In the genomic region with DNA sequence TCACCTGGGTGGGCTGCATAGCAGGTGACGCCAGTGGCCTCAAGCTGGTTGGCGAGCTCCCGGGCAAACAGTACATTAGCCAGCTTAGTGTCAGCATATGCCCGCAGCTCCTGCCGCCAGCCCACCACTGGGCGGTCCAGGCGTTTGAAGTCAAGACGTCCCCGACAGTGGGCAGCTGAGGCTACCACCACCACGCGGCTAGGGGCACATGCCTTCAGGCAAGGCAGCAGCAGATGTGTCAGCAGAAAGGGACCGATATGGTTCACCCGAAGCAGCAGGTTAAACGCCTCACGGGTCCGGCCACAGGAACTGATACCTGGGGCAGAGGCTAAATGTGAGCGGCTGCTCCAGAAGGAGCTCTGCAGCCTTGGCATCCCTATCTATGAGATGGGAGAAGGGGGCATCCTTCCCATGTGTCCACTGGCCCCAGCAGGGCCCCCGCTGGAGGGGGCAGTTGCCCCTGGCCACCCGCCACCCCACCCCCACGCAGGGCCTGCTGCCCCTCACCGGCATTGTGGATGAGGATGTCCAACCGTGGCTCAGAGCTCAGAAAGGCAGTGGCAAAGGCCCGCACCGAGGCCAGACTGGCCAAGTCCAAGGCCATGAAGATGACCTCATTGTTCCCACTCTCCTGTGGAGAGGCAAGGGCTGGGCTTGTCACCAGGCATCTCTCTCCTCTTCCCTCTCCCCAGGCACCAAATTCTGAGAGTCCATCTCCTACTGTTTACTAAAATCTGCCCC, we compare ENCODE assay signal across 10 cellular contexts.
A peak's percentile ranks its signal among the peaks of the same experiment; 100 is the strongest.
DNase-seq lines count a peak whose midpoint lies in the region; ATAC-seq lines count a peak whose summit lies in the region.
"Had no signal": no experiment of that assay in that cellular context is flagged by ENCODE, and none has a peak within 500 bp of the region (broad histone marks: within the 10 kb centered on the region; RNA-seq: fewer than 3 reads in every experiment).

No MANE protein-coding gene starts in this region.

- no peak for ATAC-seq in central memory CD8-positive, alpha-beta T cell (replicated peaks; ENCODE audit: extremely low read depth, poor library complexity, severe bottlenecking)
- ATAC-seq in stimulated activated naive CD8-positive, alpha-beta T cell treated with anti-CD3 and anti-CD28 coated beads, Interleukin-15, amount 100 ng/mL, for 72 hours, result no peak
- ATAC-seq: pancreas had no signal

- no peaks in the 10 kb centered on the region for H3K27me3 Mint-ChIP-seq in central memory CD8-positive, alpha-beta T cell
- H3K27me3 Mint-ChIP-seq in stimulated activated naive CD8-positive, alpha-beta T cell treated with anti-CD3 and anti-CD28 coated beads, Interleukin-15, amount 100 ng/mL, for 72 hours, result no peaks in the 10 kb centered on the region

- peaks cover 25% of the 10 kb centered on the region for H3K36me3 Mint-ChIP-seq in central memory CD8-positive, alpha-beta T cell (ENCODE audit: insufficient read depth)

- H3K9me3 Mint-ChIP-seq in central memory CD8-positive, alpha-beta T cell, result no peaks in the 10 kb centered on the region
- H3K9me3 Mint-ChIP-seq in stimulated activated naive CD8-positive, alpha-beta T cell treated with anti-CD3 and anti-CD28 coated beads, Interleukin-15, amount 100 ng/mL, for 72 hours, result no peaks in the 10 kb centered on the region

- H3K4me1 Mint-ChIP-seq in central memory CD8-positive, alpha-beta T cell, result peaks cover 45% of the 10 kb centered on the region
- H3K4me1 Mint-ChIP-seq in stimulated activated naive CD8-positive, alpha-beta T cell treated with anti-CD3 and anti-CD28 coated beads, Interleukin-15, amount 100 ng/mL, for 72 hours, result peaks cover 68% of the 10 kb centered on the region

- DNase-seq in activated effector memory CD4-positive, alpha-beta T cell treated with anti-CD3 and anti-CD28 coated beads, Interleukin-2, amount 50 U/mL, for 16 hours, result peak; percentile 61
- no peak for DNase-seq in activated effector memory CD4-positive, alpha-beta T cell treated with Interleukin-2 at 50 U/mL for 16 hours
- no peak for DNase-seq in central memory CD8-positive, alpha-beta T cell (ENCODE audit: low spot score in 2 of 2)
- DNase-seq in stimulated activated naive CD8-positive, alpha-beta T cell treated with anti-CD3 and anti-CD28 coated beads, Interleukin-15, amount 100 ng/mL, for 72 hours, result no peak
- no peak for DNase-seq in epidermal melanocyte (ENCODE audit: insufficient read length, low spot score)
- DNase-seq in NCI-H1436 (lab: John Stamatoyannopoulos, UW), result no peak
- DNase-seq: BE2C, NCI-H2029, SW 1271 had no signal

- peak overlapping the region; percentile 84 for H3K4me3 Mint-ChIP-seq in central memory CD8-positive, alpha-beta T cell
- H3K4me3 Mint-ChIP-seq in stimulated activated naive CD8-positive, alpha-beta T cell treated with anti-CD3 and anti-CD28 coated beads, Interleukin-15, amount 100 ng/mL, for 72 hours, result peak overlapping the region; percentile 93 to 96

- H3K27ac Mint-ChIP-seq in central memory CD8-positive, alpha-beta T cell (ENCODE audit: low read depth), result no peak overlapping the region
- H3K27ac Mint-ChIP-seq in stimulated activated naive CD8-positive, alpha-beta T cell treated with anti-CD3 and anti-CD28 coated beads, Interleukin-15, amount 100 ng/mL, for 72 hours, result peak overlapping the region; percentile 69 to 92
